ENCODE assay signal across 8 cellular contexts in genomic region chr4:113762851-113763172, GRCh38. TPM values are rescaled to one million over a fixed set of nuclear protein-coding genes. Genes with fewer than 3 reads are reported as not detected.
DNase-seq lines count a peak whose midpoint lies in the region; ATAC-seq, FAIRE-seq and TF ChIP-seq lines count a peak whose summit lies in the region.

No MANE protein-coding gene starts in this region.

- TF ChIP-seq CTCF in AG10803 (conservative IDR thresholded peaks at IDR 0.05; ENCODE audit: low read length) (no peak), colonic mucosa (IDR thresholded peaks at IDR 0.05) (no peak), natural killer cell (IDR thresholded peaks at IDR 0.05) (no peak)

- H3K27me3 ChIP-seq in colonic mucosa, result no peaks in the 10 kb centered on the region

- peaks cover 0 to 2% of the 10 kb centered on the region in 2 donors for H3K27me3 Mint-ChIP-seq in natural killer cell (ENCODE audit: low read depth in 2 of 2)

- H3K36me3 ChIP-seq in KOPT-K1 (ENCODE audit: insufficient read depth, low read length) (peaks cover 10% of the 10 kb centered on the region; the same call in 1 of the 2 replicates), colonic mucosa (no peaks in the 10 kb centered on the region)

- DNase-seq in AG10803 (ENCODE audit: low read depth) (no peak), colonic mucosa (no peak), natural killer cell (no peak), NCI-H2107 (lab: John Stamatoyannopoulos, UW) (no peak), RCC 7860 (ENCODE audit: low spot score) (no peak), KG1 (lab: John Stamatoyannopoulos, UW) (no peak)

- H3K9ac ChIP-seq in colonic mucosa (ENCODE audit: low read depth in 2 of 2, low read length in 2 of 2), result peak overlapping the region; percentile 19 to 99

- no peak for FAIRE-seq in RCC 7860 (lab: Jason Lieb, UNC)

- intact Hi-C loops in colonic mucosa (cut with DNase I) (loop anchor here (5.0 kb wide), 1 partner anchor 366 kb away; no protein-coding TSS in a partner anchor), natural killer cell (cut with micrococcal nuclease) (loop anchor here (1.0 to 5.0 kb wide), 6 partner anchors 71 to 244 kb away; no protein-coding TSS in a partner anchor)

- H3K9me3 ChIP-seq in KOPT-K1 (ENCODE audit: insufficient read depth, low read length, poor library complexity, severe bottlenecking) (no peaks in the 10 kb centered on the region), colonic mucosa (no peaks in the 10 kb centered on the region)

- H3K27ac ChIP-seq in KOPT-K1 (ENCODE audit: low read depth, low read length, poor library complexity, severe bottlenecking), result peak overlapping the region; percentile 98
- peak overlapping the region; percentile 100 for H3K27ac ChIP-seq in colonic mucosa

- peaks cover 35 to 37% of the 10 kb centered on the region in 2 donors for H3K4me1 Mint-ChIP-seq in natural killer cell

- H3K27ac Mint-ChIP-seq in natural killer cell, result peak overlapping the region; percentile 94 to 99

- peak overlapping the region; percentile 95 for H3K4me3 Mint-ChIP-seq in natural killer cell

- no peaks in the 10 kb centered on the region for H3K9me3 Mint-ChIP-seq in natural killer cell

- H3K4me3 ChIP-seq in AG10803 (ENCODE audit: low read length) (peak overlapping the region; percentile 88), colonic mucosa (peak overlapping the region; percentile 78)

- H3K4me1 ChIP-seq in colonic mucosa, result no peaks in the 10 kb centered on the region

- ATAC-seq in natural killer cell (no peak), GM21390 (IDR thresholded peaks at IDR 0.05; ENCODE audit: unreplicated experiment) (no peak)

- no peaks in the 10 kb centered on the region for H3K36me3 Mint-ChIP-seq in natural killer cell

RNA-seq across cellular contexts. Expression of gene CAMK2D, which starts 1.3 kb away (rescaled TPM):
- total RNA-seq in colonic mucosa (100 to 1,000 TPM in 1 of 2 donors, 10 to 100 TPM in 1; 69.5 to 109 TPM), natural killer cell (10 to 100 TPM; 31.6 to 40.1 (median 34.5) TPM)
